ENCODE assay signal across 20 cellular contexts in genomic region chr1:167477962-167478361, GRCh38. TPM values are rescaled to one million over a fixed set of nuclear protein-coding genes. Genes with fewer than 3 reads are reported as not detected.
A peak's percentile ranks its signal among the peaks of the same experiment; 100 is the strongest.
DNase-seq lines count a peak whose midpoint lies in the region; ATAC-seq and TF ChIP-seq lines count a peak whose summit lies in the region.
"Had no signal": no experiment of that assay in that cellular context is flagged by ENCODE, and none has a peak within 500 bp of the region (broad histone marks: within the 10 kb centered on the region; RNA-seq: fewer than 3 reads in every experiment).

No MANE protein-coding gene starts in this region.

- H3K9me3 Mint-ChIP-seq in stimulated activated naive B cell treated with anti-CD40 and anti-IgM and Interleukin-4, amounts not matched to agents 10 μg/mL and 1 μg/mL and 100 μg/mL, for 72 hours: peaks cover 0 to 2% of the 10 kb centered on the region in 2 donors
- H3K9me3 Mint-ChIP-seq: CD14-positive monocyte; stimulated activated naive CD8-positive, alpha-beta T cell treated with anti-CD3 and anti-CD28 coated beads, Interleukin-15, Interleukin-2, amounts not matched to agents 100 ng/mL and 50 ng/mL, for 24 hours had no signal

- DNase-seq in activated T-cell treated with anti-CD3 and anti-CD28 coated beads, Interleukin-2, amount 50 U/mL, for 1 hour: peak; percentile 18
- DNase-seq in activated T-cell treated with anti-CD3 and anti-CD28 coated beads for 4 hours (no peak), T-helper 17 cell (no peak), left kidney (ENCODE audit: low read depth, low spot score) (peak; percentile 57), GM10248 (ENCODE audit: extremely low spot score) (no peak), NCI-H2029 treated with DMSO at 0.1 percent for 48 hours (lab: John Stamatoyannopoulos, UW) (no peak), OCI-M2 (lab: John Stamatoyannopoulos, UW; ENCODE audit: unreplicated experiment) (no peak)
- DNase-seq in stimulated activated naive B cell treated with anti-CD40 and anti-IgM and Interleukin-4, amounts not matched to agents 10 μg/mL and 1 μg/mL and 100 μg/mL, for 72 hours: no peak
- DNase-seq: ACHN, dorsolateral prefrontal cortex, Karpas-422, left ventricle myocardium superior, NCI-H1105, NCI-H2227 treated with DMSO at 0.1 percent for 48 hours, psoas muscle, RPMI8226 had no signal

- no peak overlapping the region for H3K4me3 Mint-ChIP-seq in T-helper 17 cell
- no peak overlapping the region for H3K4me3 Mint-ChIP-seq in stimulated activated naive B cell treated with anti-CD40 and anti-IgM and Interleukin-4, amounts not matched to agents 10 μg/mL and 1 μg/mL and 100 μg/mL, for 72 hours
- H3K4me3 Mint-ChIP-seq: CD14-positive monocyte; stimulated activated naive CD8-positive, alpha-beta T cell treated with anti-CD3 and anti-CD28 coated beads, Interleukin-15, Interleukin-2, amounts not matched to agents 100 ng/mL and 50 ng/mL, for 24 hours had no signal

- peak overlapping the region; percentile 98 for H3K27ac Mint-ChIP-seq in T-helper 17 cell
- peak overlapping the region; percentile 51 for H3K27ac Mint-ChIP-seq in stimulated activated naive B cell treated with anti-CD40 and anti-IgM and Interleukin-4, amounts not matched to agents 10 μg/mL and 1 μg/mL and 100 μg/mL, for 72 hours
- H3K27ac Mint-ChIP-seq: CD14-positive monocyte had no signal

- peaks cover 73% of the 10 kb centered on the region for H3K4me1 Mint-ChIP-seq in T-helper 17 cell
- no peaks in the 10 kb centered on the region for H3K4me1 Mint-ChIP-seq in stimulated activated naive B cell treated with anti-CD40 and anti-IgM and Interleukin-4, amounts not matched to agents 10 μg/mL and 1 μg/mL and 100 μg/mL, for 72 hours
- H3K4me1 Mint-ChIP-seq: CD14-positive monocyte had no signal

- H3K9me3 ChIP-seq in T-helper 17 cell (ENCODE audit: control insufficient read depth, low read length, poor library complexity, severe bottlenecking): no peaks in the 10 kb centered on the region
- H3K9me3 ChIP-seq: esophagus muscularis mucosa, psoas muscle had no signal

- no peak for TF ChIP-seq CTCF in GM10248 (IDR thresholded peaks at IDR 0.05; ENCODE audit: control extremely low read depth, extremely low read depth, low read depth, missing control alignments)

- no peaks in the 10 kb centered on the region for H3K27me3 Mint-ChIP-seq in T-helper 17 cell
- H3K27me3 Mint-ChIP-seq in stimulated activated naive B cell treated with anti-CD40 and anti-IgM and Interleukin-4, amounts not matched to agents 10 μg/mL and 1 μg/mL and 100 μg/mL, for 72 hours: peaks cover 17 to 18% of the 10 kb centered on the region in 2 donors
- H3K27me3 Mint-ChIP-seq: stimulated activated naive CD8-positive, alpha-beta T cell treated with anti-CD3 and anti-CD28 coated beads, Interleukin-15, Interleukin-2, amounts not matched to agents 100 ng/mL and 50 ng/mL, for 24 hours had no signal

- POLR2A ChIA-PET in GM10248 (lab: Yijun Ruan, JAX): no interaction called here

- CTCF ChIA-PET in GM10248 (lab: Yijun Ruan, JAX): interaction anchor here (1.1 to 2.0 kb wide), 4 partner anchors 11 to 62 kb away, joined by 3 to 6 read pairs (median 5); no protein-coding TSS in a partner anchor

- no peak for ATAC-seq in T-helper 17 cell
- no peak for ATAC-seq in stimulated activated naive B cell treated with anti-CD40 and anti-IgM and Interleukin-4, amounts not matched to agents 10 μg/mL and 1 μg/mL and 100 μg/mL, for 72 hours (replicated peaks)
- ATAC-seq: left ventricle myocardium superior, psoas muscle had no signal

- H3K36me3 Mint-ChIP-seq in T-helper 17 cell (ENCODE audit: low read depth): peaks cover 3% of the 10 kb centered on the region
- no peaks in the 10 kb centered on the region for H3K36me3 Mint-ChIP-seq in stimulated activated naive B cell treated with anti-CD40 and anti-IgM and Interleukin-4, amounts not matched to agents 10 μg/mL and 1 μg/mL and 100 μg/mL, for 72 hours
- H3K36me3 Mint-ChIP-seq: CD14-positive monocyte had no signal

RNA-seq across cellular contexts. Expression of gene CD247, which starts 40.4 kb away (rescaled TPM):
- 100 to 1,000 TPM; 265 to 295 TPM for total RNA-seq in T-helper 17 cell
- total RNA-seq: bronchial epithelial cell had no signal

Comparison
In these comparisons a context has a peak if more than half of its experiments do, and no peak if none do; other contexts are left out.
1. DNase-seq: peak in activated T-cell treated with anti-CD3 and anti-CD28 coated beads, Interleukin-2, amount 50 U/mL, for 1 hour (single experiment) and left kidney (single experiment); none in activated T-cell treated with anti-CD3 and anti-CD28 coated beads for 4 hours (single experiment), T-helper 17 cell (0 of 3), stimulated activated naive B cell treated with anti-CD40 and anti-IgM and Interleukin-4, amounts not matched to agents 10 μg/mL and 1 μg/mL and 100 μg/mL, for 72 hours (single experiment), GM10248 (single experiment), NCI-H2029 treated with DMSO at 0.1 percent for 48 hours (single experiment) and OCI-M2 (single experiment).